In the genomic region with DNA sequence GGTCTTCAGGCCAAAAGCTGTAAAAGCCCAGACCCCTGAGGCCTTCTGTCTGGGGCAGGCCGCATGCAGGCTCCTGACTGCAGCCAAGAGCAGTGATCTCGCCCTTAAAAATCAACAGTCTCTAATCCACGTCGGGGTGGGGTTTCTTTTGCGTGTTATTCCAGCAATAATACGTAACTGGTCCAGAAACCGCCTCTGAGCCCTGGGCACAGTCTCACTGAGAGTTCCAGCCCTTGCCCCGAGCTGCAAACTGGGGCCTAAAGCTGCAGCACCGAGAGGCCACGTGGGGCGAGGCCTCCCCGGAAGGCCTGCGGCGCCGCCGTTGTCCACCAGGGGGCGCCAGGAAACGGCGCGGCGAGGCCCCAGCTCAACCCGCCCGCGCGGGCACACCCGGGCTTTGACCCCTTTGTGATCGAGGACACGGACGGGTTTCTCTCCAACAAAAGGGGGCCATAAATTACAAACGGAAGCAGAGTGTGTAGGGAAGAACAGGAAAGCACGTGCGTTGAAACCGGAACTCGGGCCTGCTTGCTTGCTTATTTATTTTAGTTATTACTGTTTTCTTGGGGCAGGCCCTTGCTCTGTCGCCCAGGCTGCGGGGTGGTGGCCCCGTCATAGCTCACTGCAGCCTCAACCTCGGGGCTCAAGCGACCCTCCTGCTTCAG, we compare ENCODE assay signal across 1 cellular context.
A peak's percentile ranks its signal among the peaks of the same experiment; 100 is the strongest.
TF ChIP-seq lines count a peak whose summit lies in the region.

No MANE protein-coding gene starts in this region.

TF ChIP-seq in HepG2, 621 proteins besides CTCF, POLR2A, EP300 and RAD21 (continued from another document and continues in another):
- TF ChIP-seq, protein P1, sequence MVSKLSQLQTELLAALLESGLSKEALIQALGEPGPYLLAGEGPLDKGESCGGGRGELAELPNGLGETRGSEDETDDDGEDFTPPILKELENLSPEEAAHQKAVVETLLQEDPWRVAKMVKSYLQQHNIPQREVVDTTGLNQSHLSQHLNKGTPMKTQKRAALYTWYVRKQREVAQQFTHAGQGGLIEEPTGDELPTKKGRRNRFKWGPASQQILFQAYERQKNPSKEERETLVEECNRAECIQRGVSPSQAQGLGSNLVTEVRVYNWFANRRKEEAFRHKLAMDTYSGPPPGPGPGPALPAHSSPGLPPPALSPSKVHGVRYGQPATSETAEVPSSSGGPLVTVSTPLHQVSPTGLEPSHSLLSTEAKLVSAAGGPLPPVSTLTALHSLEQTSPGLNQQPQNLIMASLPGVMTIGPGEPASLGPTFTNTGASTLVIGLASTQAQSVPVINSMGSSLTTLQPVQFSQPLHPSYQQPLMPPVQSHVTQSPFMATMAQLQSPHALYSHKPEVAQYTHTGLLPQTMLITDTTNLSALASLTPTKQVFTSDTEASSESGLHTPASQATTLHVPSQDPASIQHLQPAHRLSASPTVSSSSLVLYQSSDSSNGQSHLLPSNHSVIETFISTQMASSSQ (IDR thresholded peaks at IDR 0.05; ENCODE audit: low read depth): no peak
- TF ChIP-seq, protein P1 (CRISPR knock-in tag; IDR thresholded peaks at IDR 0.05; ENCODE audit: borderline replicate concordance): peak; percentile 36; the same call in 1 of the 2 replicates
- TF ChIP-seq PAF1 (CRISPR knock-in tag; IDR thresholded peaks at IDR 0.05) (no peak), ZNF792 (CRISPR knock-in tag; IDR thresholded peaks at IDR 0.05) (peak; percentile 80; the same call in 1 of the 2 replicates), SRF (IDR thresholded peaks at IDR 0.05; ENCODE audit: low read depth, low read length) (no peak), HDAC1 (CRISPR knock-in tag; IDR thresholded peaks at IDR 0.05) (peak; percentile 92), ZNF839 (CRISPR knock-in tag; IDR thresholded peaks at IDR 0.05; ENCODE audit: borderline replicate concordance) (no peak), DR1 (CRISPR knock-in tag; IDR thresholded peaks at IDR 0.05) (peak; percentile 47; the same call in 1 of the 2 replicates), EEA1 (CRISPR knock-in tag; IDR thresholded peaks at IDR 0.05; ENCODE audit: borderline replicate concordance) (0 out of 2 replicates have a peak, but pooled peaks have one; percentile 60), RBAK (CRISPR knock-in tag; IDR thresholded peaks at IDR 0.05) (no peak), ZNF709 (CRISPR knock-in tag; IDR thresholded peaks at IDR 0.05) (peak; percentile 76; the same call in 1 of the 2 replicates), ZNF510 (CRISPR knock-in tag; IDR thresholded peaks at IDR 0.05; ENCODE audit: low read depth) (no peak; the same call in 1 of the 2 replicates), SMAD3 (CRISPR knock-in tag; IDR thresholded peaks at IDR 0.05) (peak; percentile 19), ZNF558 (CRISPR knock-in tag; IDR thresholded peaks at IDR 0.05; ENCODE audit: borderline replicate concordance) (0 out of 2 replicates have a peak, but pooled peaks have one; percentile 94), SIN3A (IDR thresholded peaks at IDR 0.05; ENCODE audit: borderline replicate concordance, low read depth, low read length) (no peak), ZNF224 (CRISPR knock-in tag; IDR thresholded peaks at IDR 0.05) (peak; percentile 91; the same call in 1 of the 2 replicates), ARID2 (CRISPR knock-in tag; IDR thresholded peaks at IDR 0.05; ENCODE audit: borderline replicate concordance) (peak; percentile 93; the same call in 1 of the 2 replicates), ZNF30 (CRISPR knock-in tag; IDR thresholded peaks at IDR 0.05) (no peak)
- TF ChIP-seq, protein P2, sequence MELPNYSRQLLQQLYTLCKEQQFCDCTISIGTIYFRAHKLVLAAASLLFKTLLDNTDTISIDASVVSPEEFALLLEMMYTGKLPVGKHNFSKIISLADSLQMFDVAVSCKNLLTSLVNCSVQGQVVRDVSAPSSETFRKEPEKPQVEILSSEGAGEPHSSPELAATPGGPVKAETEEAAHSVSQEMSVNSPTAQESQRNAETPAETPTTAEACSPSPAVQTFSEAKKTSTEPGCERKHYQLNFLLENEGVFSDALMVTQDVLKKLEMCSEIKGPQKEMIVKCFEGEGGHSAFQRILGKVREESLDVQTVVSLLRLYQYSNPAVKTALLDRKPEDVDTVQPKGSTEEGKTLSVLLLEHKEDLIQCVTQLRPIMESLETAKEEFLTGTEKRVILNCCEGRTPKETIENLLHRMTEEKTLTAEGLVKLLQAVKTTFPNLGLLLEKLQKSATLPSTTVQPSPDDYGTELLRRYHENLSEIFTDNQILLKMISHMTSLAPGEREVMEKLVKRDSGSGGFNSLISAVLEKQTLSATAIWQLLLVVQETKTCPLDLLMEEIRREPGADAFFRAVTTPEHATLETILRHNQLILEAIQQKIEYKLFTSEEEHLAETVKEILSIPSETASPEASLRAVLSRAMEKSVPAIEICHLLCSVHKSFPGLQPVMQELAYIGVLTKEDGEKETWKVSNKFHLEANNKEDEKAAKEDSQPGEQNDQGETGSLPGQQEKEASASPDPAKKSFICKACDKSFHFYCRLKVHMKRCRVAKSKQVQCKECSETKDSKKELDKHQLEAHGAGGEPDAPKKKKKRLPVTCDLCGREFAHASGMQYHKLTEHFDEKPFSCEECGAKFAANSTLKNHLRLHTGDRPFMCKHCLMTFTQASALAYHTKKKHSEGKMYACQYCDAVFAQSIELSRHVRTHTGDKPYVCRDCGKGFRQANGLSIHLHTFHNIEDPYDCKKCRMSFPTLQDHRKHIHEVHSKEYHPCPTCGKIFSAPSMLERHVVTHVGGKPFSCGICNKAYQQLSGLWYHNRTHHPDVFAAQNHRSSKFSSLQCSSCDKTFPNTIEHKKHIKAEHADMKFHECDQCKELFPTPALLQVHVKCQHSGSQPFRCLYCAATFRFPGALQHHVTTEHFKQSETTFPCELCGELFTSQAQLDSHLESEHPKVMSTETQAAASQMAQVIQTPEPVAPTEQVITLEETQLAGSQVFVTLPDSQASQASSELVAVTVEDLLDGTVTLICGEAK (IDR thresholded peaks at IDR 0.05): no peak
- TF ChIP-seq, protein P2 (CRISPR knock-in tag; IDR thresholded peaks at IDR 0.05): peak; percentile 82
- TF ChIP-seq, protein P3, sequence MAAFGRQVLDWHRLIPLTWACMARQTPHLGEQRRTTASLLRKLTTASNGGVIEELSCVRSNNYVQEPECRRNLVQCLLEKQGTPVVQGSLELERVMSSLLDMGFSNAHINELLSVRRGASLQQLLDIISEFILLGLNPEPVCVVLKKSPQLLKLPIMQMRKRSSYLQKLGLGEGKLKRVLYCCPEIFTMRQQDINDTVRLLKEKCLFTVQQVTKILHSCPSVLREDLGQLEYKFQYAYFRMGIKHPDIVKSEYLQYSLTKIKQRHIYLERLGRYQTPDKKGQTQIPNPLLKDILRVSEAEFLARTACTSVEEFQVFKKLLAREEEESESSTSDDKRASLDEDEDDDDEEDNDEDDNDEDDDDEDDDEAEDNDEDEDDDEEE (CRISPR knock-in tag; IDR thresholded peaks at IDR 0.05): peak; percentile 88; the same call in 1 of the 2 replicates
- TF ChIP-seq, protein P4, sequence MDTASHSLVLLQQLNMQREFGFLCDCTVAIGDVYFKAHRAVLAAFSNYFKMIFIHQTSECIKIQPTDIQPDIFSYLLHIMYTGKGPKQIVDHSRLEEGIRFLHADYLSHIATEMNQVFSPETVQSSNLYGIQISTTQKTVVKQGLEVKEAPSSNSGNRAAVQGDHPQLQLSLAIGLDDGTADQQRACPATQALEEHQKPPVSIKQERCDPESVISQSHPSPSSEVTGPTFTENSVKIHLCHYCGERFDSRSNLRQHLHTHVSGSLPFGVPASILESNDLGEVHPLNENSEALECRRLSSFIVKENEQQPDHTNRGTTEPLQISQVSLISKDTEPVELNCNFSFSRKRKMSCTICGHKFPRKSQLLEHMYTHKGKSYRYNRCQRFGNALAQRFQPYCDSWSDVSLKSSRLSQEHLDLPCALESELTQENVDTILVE (CRISPR knock-in tag; IDR thresholded peaks at IDR 0.05): no peak; the same call in 1 of the 2 replicates
- TF ChIP-seq, protein P5, sequence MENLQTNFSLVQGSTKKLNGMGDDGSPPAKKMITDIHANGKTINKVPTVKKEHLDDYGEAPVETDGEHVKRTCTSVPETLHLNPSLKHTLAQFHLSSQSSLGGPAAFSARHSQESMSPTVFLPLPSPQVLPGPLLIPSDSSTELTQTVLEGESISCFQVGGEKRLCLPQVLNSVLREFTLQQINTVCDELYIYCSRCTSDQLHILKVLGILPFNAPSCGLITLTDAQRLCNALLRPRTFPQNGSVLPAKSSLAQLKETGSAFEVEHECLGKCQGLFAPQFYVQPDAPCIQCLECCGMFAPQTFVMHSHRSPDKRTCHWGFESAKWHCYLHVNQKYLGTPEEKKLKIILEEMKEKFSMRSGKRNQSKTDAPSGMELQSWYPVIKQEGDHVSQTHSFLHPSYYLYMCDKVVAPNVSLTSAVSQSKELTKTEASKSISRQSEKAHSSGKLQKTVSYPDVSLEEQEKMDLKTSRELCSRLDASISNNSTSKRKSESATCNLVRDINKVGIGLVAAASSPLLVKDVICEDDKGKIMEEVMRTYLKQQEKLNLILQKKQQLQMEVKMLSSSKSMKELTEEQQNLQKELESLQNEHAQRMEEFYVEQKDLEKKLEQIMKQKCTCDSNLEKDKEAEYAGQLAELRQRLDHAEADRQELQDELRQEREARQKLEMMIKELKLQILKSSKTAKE (CRISPR knock-in tag; IDR thresholded peaks at IDR 0.05; ENCODE audit: borderline replicate concordance): peak; percentile 94
- TF ChIP-seq, protein P6, sequence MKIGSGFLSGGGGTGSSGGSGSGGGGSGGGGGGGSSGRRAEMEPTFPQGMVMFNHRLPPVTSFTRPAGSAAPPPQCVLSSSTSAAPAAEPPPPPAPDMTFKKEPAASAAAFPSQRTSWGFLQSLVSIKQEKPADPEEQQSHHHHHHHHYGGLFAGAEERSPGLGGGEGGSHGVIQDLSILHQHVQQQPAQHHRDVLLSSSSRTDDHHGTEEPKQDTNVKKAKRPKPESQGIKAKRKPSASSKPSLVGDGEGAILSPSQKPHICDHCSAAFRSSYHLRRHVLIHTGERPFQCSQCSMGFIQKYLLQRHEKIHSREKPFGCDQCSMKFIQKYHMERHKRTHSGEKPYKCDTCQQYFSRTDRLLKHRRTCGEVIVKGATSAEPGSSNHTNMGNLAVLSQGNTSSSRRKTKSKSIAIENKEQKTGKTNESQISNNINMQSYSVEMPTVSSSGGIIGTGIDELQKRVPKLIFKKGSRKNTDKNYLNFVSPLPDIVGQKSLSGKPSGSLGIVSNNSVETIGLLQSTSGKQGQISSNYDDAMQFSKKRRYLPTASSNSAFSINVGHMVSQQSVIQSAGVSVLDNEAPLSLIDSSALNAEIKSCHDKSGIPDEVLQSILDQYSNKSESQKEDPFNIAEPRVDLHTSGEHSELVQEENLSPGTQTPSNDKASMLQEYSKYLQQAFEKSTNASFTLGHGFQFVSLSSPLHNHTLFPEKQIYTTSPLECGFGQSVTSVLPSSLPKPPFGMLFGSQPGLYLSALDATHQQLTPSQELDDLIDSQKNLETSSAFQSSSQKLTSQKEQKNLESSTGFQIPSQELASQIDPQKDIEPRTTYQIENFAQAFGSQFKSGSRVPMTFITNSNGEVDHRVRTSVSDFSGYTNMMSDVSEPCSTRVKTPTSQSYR (CRISPR knock-in tag; IDR thresholded peaks at IDR 0.05; ENCODE audit: borderline replicate concordance): 0 out of 2 replicates have a peak, but pooled peaks have one; percentile 33
- TF ChIP-seq, protein P7, sequence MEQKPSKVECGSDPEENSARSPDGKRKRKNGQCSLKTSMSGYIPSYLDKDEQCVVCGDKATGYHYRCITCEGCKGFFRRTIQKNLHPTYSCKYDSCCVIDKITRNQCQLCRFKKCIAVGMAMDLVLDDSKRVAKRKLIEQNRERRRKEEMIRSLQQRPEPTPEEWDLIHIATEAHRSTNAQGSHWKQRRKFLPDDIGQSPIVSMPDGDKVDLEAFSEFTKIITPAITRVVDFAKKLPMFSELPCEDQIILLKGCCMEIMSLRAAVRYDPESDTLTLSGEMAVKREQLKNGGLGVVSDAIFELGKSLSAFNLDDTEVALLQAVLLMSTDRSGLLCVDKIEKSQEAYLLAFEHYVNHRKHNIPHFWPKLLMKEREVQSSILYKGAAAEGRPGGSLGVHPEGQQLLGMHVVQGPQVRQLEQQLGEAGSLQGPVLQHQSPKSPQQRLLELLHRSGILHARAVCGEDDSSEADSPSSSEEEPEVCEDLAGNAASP (CRISPR knock-in tag; IDR thresholded peaks at IDR 0.05; ENCODE audit: borderline replicate concordance): peak; percentile 88
